In genomic region chr11:128776434-128777284, GRCh38 we compare ENCODE assay signal across 8 cellular contexts.
DNase-seq lines count a peak whose midpoint lies in the region; ATAC-seq, FAIRE-seq and TF ChIP-seq lines count a peak whose summit lies in the region.

No MANE protein-coding gene starts in this region.

- in situ Hi-C loops in Panc1 (cut with HindIII; ENCODE audit: low pct_unique_long_range_greater_than_20kb, low sequenced_read_pairs), result no loop called here

- H3K9me3 Mint-ChIP-seq in astrocyte (ENCODE audit: unreplicated experiment), result no peaks in the 10 kb centered on the region

- peak overlapping the region; percentile 44 for H2AFZ ChIP-seq in astrocyte (ENCODE audit: low read depth, low read length)

- H3K4me3 Mint-ChIP-seq in astrocyte (ENCODE audit: unreplicated experiment), result no peak overlapping the region

- ATAC-seq in Panc1, result peak; percentile 82
- ATAC-seq in left lung, result peak; percentile 59
- peak; percentile 66 for ATAC-seq in stimulated activated naive CD8-positive, alpha-beta T cell treated with anti-CD3 and anti-CD28 coated beads, Interleukin-15, Interleukin-2, amounts not matched to agents 100 U/mL and 50 U/mL, for 24 hours
- no peak for ATAC-seq in HG03457 (IDR thresholded peaks at IDR 0.05; ENCODE audit: unreplicated experiment)

- H3K27me3 Mint-ChIP-seq in astrocyte (ENCODE audit: low read depth, unreplicated experiment), result peaks cover 2% of the 10 kb centered on the region

- TF ChIP-seq CTCF in Panc1 (IDR thresholded peaks at IDR 0.05), result peak; percentile 86
- TF ChIP-seq CTCF in astrocyte (IDR thresholded peaks at IDR 0.05; ENCODE audit: insufficient read depth, low read depth, low read length), result peak; percentile 40
- peak; percentile 33 to 44 for TF ChIP-seq CTCF in left lung (IDR thresholded peaks at IDR 0.05)
- no peak for TF ChIP-seq CTCF in sigmoid colon (IDR thresholded peaks at IDR 0.05)

- no peaks in the 10 kb centered on the region for H4K20me1 ChIP-seq in astrocyte (ENCODE audit: insufficient read depth, low read length)

- H3K36me3 ChIP-seq in Panc1 (ENCODE audit: control insufficient read depth, insufficient read depth, low read length) (no peaks in the 10 kb centered on the region), astrocyte (ENCODE audit: insufficient read depth, low read length) (no peaks in the 10 kb centered on the region), left lung (peaks cover 0 to 91% of the 10 kb centered on the region in 2 donors), sigmoid colon (peaks cover 0 to 8% (median 0%) of the 10 kb centered on the region in 4 donors)

- DNase-seq in GM18507 (ENCODE audit: extremely low spot score, insufficient read length, low read depth) (peak; percentile 15), Panc1 (ENCODE audit: low read depth, low spot score) (no peak), astrocyte (ENCODE audit: low read depth) (no peak), left lung (peak in 1 of 2 donors; percentile 81), NCI-H146 treated with DMSO at 0.1 percent for 48 hours (lab: John Stamatoyannopoulos, UW; ENCODE audit: unreplicated experiment) (no peak), sigmoid colon (no peak)
- DNase-seq in stimulated activated naive CD8-positive, alpha-beta T cell treated with anti-CD3 and anti-CD28 coated beads, Interleukin-15, Interleukin-2, amounts not matched to agents 100 U/mL and 50 U/mL, for 24 hours, result peak; percentile 37

- H3K4me1 ChIP-seq in Panc1 (ENCODE audit: control insufficient read depth, insufficient read depth, low read length) (no peaks in the 10 kb centered on the region), astrocyte (ENCODE audit: insufficient read depth, low read length) (no peaks in the 10 kb centered on the region), left lung (peaks cover 0 to 31% of the 10 kb centered on the region in 2 donors), sigmoid colon (peaks cover 0 to 7% (median 3%) of the 10 kb centered on the region in 4 donors)

- H3K4me3 ChIP-seq in Panc1 (ENCODE audit: low read depth in 2 of 2, low read length in 2 of 2), result no peak overlapping the region
- no peak overlapping the region for H3K4me3 ChIP-seq in astrocyte (ENCODE audit: insufficient read depth, low read depth, low read length)
- no peak overlapping the region for H3K4me3 ChIP-seq in left lung
- no peak overlapping the region for H3K4me3 ChIP-seq in sigmoid colon

- BruUV-seq in Panc1 (replicated peaks; lab: Mats Ljungman, UMichigan), result no TSS peak

- peaks cover 33% of the 10 kb centered on the region for H3K4me1 Mint-ChIP-seq in astrocyte (ENCODE audit: low read depth, unreplicated experiment)

- 53 to 74% methylated on average over 36 of the region's 36 CpGs for WGBS in sigmoid colon, 2 donors

- CTCF ChIA-PET in Panc1 (lab: Charles Lee), result interaction anchor here (0.6 to 0.9 kb wide), 3 partner anchors 8 to 180 kb away, joined by 3 to 16 read pairs (median 3); no protein-coding TSS in a partner anchor

- H3K9me3 ChIP-seq in Panc1 (ENCODE audit: control insufficient read depth, insufficient read depth, low read depth, low read length) (no peaks in the 10 kb centered on the region), astrocyte (ENCODE audit: insufficient read depth, low read depth, low read length) (no peaks in the 10 kb centered on the region), left lung (no peaks in the 10 kb centered on the region), sigmoid colon (no peaks in the 10 kb centered on the region)

- POLR2A ChIA-PET in Panc1 (lab: Charles Lee), result no interaction called here

- H3K27ac Mint-ChIP-seq in astrocyte (ENCODE audit: unreplicated experiment), result peak overlapping the region; percentile 50

- H3K27ac ChIP-seq in Panc1 (ENCODE audit: low read length), result no peak overlapping the region
- H3K27ac ChIP-seq in astrocyte (ENCODE audit: low read depth, low read length), result no peak overlapping the region
- H3K27ac ChIP-seq in left lung, result no peak overlapping the region
- H3K27ac ChIP-seq in sigmoid colon, result no peak overlapping the region

- no peak for TF ChIP-seq POLR2A in sigmoid colon (IDR thresholded peaks at IDR 0.05)

- intact Hi-C loops in Panc1 (cut with micrococcal nuclease; ENCODE audit: unreplicated experiment), result loop anchor here (1.0 kb wide), 1 partner anchor 46 kb away; no protein-coding TSS in a partner anchor
- intact Hi-C loops in left lung (cut with DNase I), result no loop called here
- intact Hi-C loops in sigmoid colon (cut with DNase I), result no loop called here

- H3K27me3 ChIP-seq in Panc1 (ENCODE audit: control insufficient read depth, insufficient read depth, low read length) (no peaks in the 10 kb centered on the region), astrocyte (ENCODE audit: insufficient read depth, low read length) (no peaks in the 10 kb centered on the region), left lung (no peaks in the 10 kb centered on the region), sigmoid colon (no peaks in the 10 kb centered on the region)

- no peak for TF ChIP-seq EP300 in sigmoid colon (IDR thresholded peaks at IDR 0.05)

- peak overlapping the region; percentile 56 for H3K4me2 ChIP-seq in astrocyte (ENCODE audit: low read length)

- peaks cover 12% of the 10 kb centered on the region for H3K36me3 Mint-ChIP-seq in astrocyte (ENCODE audit: low read depth, unreplicated experiment)

- no peak for FAIRE-seq in GM18507 (lab: Jason Lieb, UNC)
- no peak for FAIRE-seq in astrocyte (lab: Jason Lieb, UNC)

- H3K9ac ChIP-seq in astrocyte (ENCODE audit: low read length), result peak overlapping the region; percentile 49

- no peaks in the 10 kb centered on the region for H3K79me2 ChIP-seq in astrocyte (ENCODE audit: insufficient read depth, low read length)

Comparison
In these comparisons a context has a peak if more than half of its experiments do, and no peak if none do; other contexts are left out.
1. DNase-seq: peak in GM18507 (single experiment) and stimulated activated naive CD8-positive, alpha-beta T cell treated with anti-CD3 and anti-CD28 coated beads, Interleukin-15, Interleukin-2, amounts not matched to agents 100 U/mL and 50 U/mL, for 24 hours (single experiment); none in Panc1 (single experiment), astrocyte (single experiment), NCI-H146 treated with DMSO at 0.1 percent for 48 hours (single experiment) and sigmoid colon (single experiment).
2. CTCF ChIP-seq: peak in Panc1 (single experiment), astrocyte (single experiment) and left lung (2 of 2); none in sigmoid colon (0 of 4).